Comparison of ENCODE assay signal across 11 cellular contexts in the genomic region with DNA sequence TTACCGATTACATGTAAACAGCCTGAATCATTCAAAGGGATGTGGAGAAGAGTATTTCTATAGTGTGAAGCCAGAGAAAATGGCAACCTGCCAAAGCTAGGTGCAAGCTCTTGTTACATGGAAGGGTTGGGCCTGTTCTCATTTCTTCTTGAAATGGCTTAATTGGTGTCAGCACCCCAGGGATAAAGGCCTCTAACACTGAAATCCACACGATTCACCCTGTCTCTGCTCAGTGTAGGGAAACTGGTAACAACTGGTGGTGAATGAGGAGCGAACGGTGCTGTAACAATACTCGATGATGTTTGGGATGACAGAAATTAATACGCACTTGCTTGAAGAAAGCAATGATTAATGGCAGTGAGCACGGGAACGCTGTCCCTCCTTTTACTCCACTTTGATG. TPM values are rescaled to one million over a fixed set of nuclear protein-coding genes. Genes with fewer than 3 reads are reported as not detected.
A peak's percentile ranks its signal among the peaks of the same experiment; 100 is the strongest.
DNase-seq lines count a peak whose midpoint lies in the region; TF ChIP-seq lines count a peak whose summit lies in the region.
"Had no signal": no experiment of that assay in that cellular context is flagged by ENCODE, and none has a peak within 500 bp of the region (broad histone marks: within the 10 kb centered on the region; RNA-seq: fewer than 3 reads in every experiment).

No MANE protein-coding gene starts in this region.

- H3K9me3 Mint-ChIP-seq in glutamatergic neuron (ENCODE audit: unreplicated experiment): no peaks in the 10 kb centered on the region
- H3K9me3 Mint-ChIP-seq: CD4-positive, CD25-positive, alpha-beta regulatory T cell; stimulated activated naive B cell treated with anti-CD40 and anti-IgM and Interleukin-4, amounts not matched to agents 10 μg/mL and 1 μg/mL and 100 μg/mL, for 72 hours had no signal

- TF ChIP-seq CTCF in RWPE1 (conservative IDR thresholded peaks at IDR 0.05; ENCODE audit: low read depth): no peak
- TF ChIP-seq CTCF in glutamatergic neuron (IDR thresholded peaks at IDR 0.05; ENCODE audit: partially characterized antibody, unreplicated experiment): no peak
- TF ChIP-seq CTCF in thyroid gland (IDR thresholded peaks at IDR 0.05): no peak
- no peak for TF ChIP-seq CTCF in esophagus muscularis mucosa (IDR thresholded peaks at IDR 0.05)

- no peak overlapping the region for H3K4me3 ChIP-seq in thyroid gland (replicated peaks in 1 of 3)
- H3K4me3 ChIP-seq in esophagus muscularis mucosa: peak overlapping the region in 1 of 4 donors; percentile 3
- H3K4me3 ChIP-seq: heart right ventricle had no signal

- CTCF ChIA-PET in RWPE1 (lab: Yijun Ruan, JAX): no interaction called here

- H3K4me3 Mint-ChIP-seq in glutamatergic neuron (ENCODE audit: unreplicated experiment): peak overlapping the region; percentile 59
- H3K4me3 Mint-ChIP-seq: CD4-positive, CD25-positive, alpha-beta regulatory T cell; stimulated activated naive B cell treated with anti-CD40 and anti-IgM and Interleukin-4, amounts not matched to agents 10 μg/mL and 1 μg/mL and 100 μg/mL, for 72 hours had no signal

- no peaks in the 10 kb centered on the region for H3K27me3 Mint-ChIP-seq in glutamatergic neuron (ENCODE audit: unreplicated experiment)
- H3K27me3 Mint-ChIP-seq: CD4-positive, CD25-positive, alpha-beta regulatory T cell; stimulated activated naive B cell treated with anti-CD40 and anti-IgM and Interleukin-4, amounts not matched to agents 10 μg/mL and 1 μg/mL and 100 μg/mL, for 72 hours had no signal

- intact Hi-C loops in thyroid gland (cut with DNase I) (no loop called here), esophagus muscularis mucosa (cut with DNase I) (no loop called here)

- H3K9me3 ChIP-seq in thyroid gland (no peaks in the 10 kb centered on the region), esophagus muscularis mucosa (no peaks in the 10 kb centered on the region)
- H3K9me3 ChIP-seq: heart right ventricle had no signal

- POLR2A ChIA-PET in RWPE1 (lab: Yijun Ruan, JAX; ENCODE audit: low non-redundant PET): no interaction called here

- H3K36me3 ChIP-seq in thyroid gland (no peaks in the 10 kb centered on the region), esophagus muscularis mucosa (no peaks in the 10 kb centered on the region)
- H3K36me3 ChIP-seq: heart right ventricle had no signal

- H3K4me1 Mint-ChIP-seq in glutamatergic neuron (ENCODE audit: low read depth, unreplicated experiment): peaks cover 43% of the 10 kb centered on the region

- H3K27ac Mint-ChIP-seq in glutamatergic neuron (ENCODE audit: unreplicated experiment): peak overlapping the region; percentile 57
- H3K27ac Mint-ChIP-seq: stimulated activated naive B cell treated with anti-CD40 and anti-IgM and Interleukin-4, amounts not matched to agents 10 μg/mL and 1 μg/mL and 100 μg/mL, for 72 hours had no signal

- 77 to 80% methylated on average over 8 of the region's 8 CpGs for WGBS in thyroid gland, 2 donors
- WGBS in esophagus muscularis mucosa: 42% methylated on average over 8 of the region's 8 CpGs

- TF ChIP-seq POLR2A in thyroid gland (IDR thresholded peaks at IDR 0.05) (no peak), esophagus muscularis mucosa (IDR thresholded peaks at IDR 0.05; ENCODE audit: low read depth) (no peak)

- TF ChIP-seq EP300 in esophagus muscularis mucosa (IDR thresholded peaks at IDR 0.05): no peak

- DNase-seq in DMS53 (lab: John Stamatoyannopoulos, UW): peak; percentile 65
- peak; percentile 75 for DNase-seq in NCI-H1436 treated with DMSO at 0.1 percent for 48 hours (lab: John Stamatoyannopoulos, UW)
- peak; percentile 50 for DNase-seq in RWPE1 (ENCODE audit: low spot score)
- peak; percentile 23 for DNase-seq in glutamatergic neuron
- DNase-seq in thyroid gland: no peak
- DNase-seq in activated CD4-positive, alpha-beta T cell treated with anti-CD3 and anti-CD28 coated beads for 48 hours: no peak
- no peak for DNase-seq in esophagus muscularis mucosa (ENCODE audit: extremely low spot score)
- DNase-seq in mesenteric fat pad (ENCODE audit: low spot score): no peak
- DNase-seq: CD4-positive, CD25-positive, alpha-beta regulatory T cell; heart right ventricle; stimulated activated naive B cell treated with anti-CD40 and anti-IgM and Interleukin-4, amounts not matched to agents 10 μg/mL and 1 μg/mL and 100 μg/mL, for 72 hours had no signal

- no peak overlapping the region for H3K27ac ChIP-seq in RWPE1
- no peak overlapping the region for H3K27ac ChIP-seq in thyroid gland
- peak overlapping the region in 2 of 4 donors; percentile 25 to 30 for H3K27ac ChIP-seq in esophagus muscularis mucosa (replicated peaks in 1 of 4)

- H3K27me3 ChIP-seq in thyroid gland (no peaks in the 10 kb centered on the region), esophagus muscularis mucosa (no peaks in the 10 kb centered on the region)
- H3K27me3 ChIP-seq: heart right ventricle had no signal

- H3K4me1 ChIP-seq in thyroid gland (peaks cover 18 to 36% of the 10 kb centered on the region in 2 donors), esophagus muscularis mucosa (peaks cover 31 to 60% (median 50%) of the 10 kb centered on the region in 4 donors)

- no peaks in the 10 kb centered on the region for H3K36me3 Mint-ChIP-seq in glutamatergic neuron (ENCODE audit: unreplicated experiment)
- H3K36me3 Mint-ChIP-seq: CD4-positive, CD25-positive, alpha-beta regulatory T cell had no signal

RNA-seq across cellular contexts. Expression of gene PBX3, which starts 16.2 kb away (rescaled TPM):
- total RNA-seq in glutamatergic neuron (ENCODE audit: unreplicated experiment) (51.2 TPM), thyroid gland (100 to 1,000 TPM in 1 of 4 donors, 10 to 100 TPM in 3; 68.5 to 108 (median 71.3) TPM), esophagus muscularis mucosa (10 to 100 TPM; 50.1 to 82.4 (median 54.3) TPM), mesenteric fat pad (28.8 TPM)

RNA-seq across cellular contexts. Expression of gene MAPKAP1, which starts 56.4 kb away (rescaled TPM):
- total RNA-seq in glutamatergic neuron (ENCODE audit: unreplicated experiment) (59.6 TPM), thyroid gland (100 to 1,000 TPM in 3 of 4 donors, 10 to 100 TPM in 1; 87.1 to 114 (median 111) TPM), esophagus muscularis mucosa (100 to 1,000 TPM in 1 of 4 donors, 10 to 100 TPM in 3; 84.3 to 103 (median 93.4) TPM), mesenteric fat pad (98.6 TPM)

Comparison
In these comparisons a context has a peak if more than half of its experiments do, and no peak if none do; other contexts are left out.
1. DNase-seq: peak in DMS53 (single experiment), NCI-H1436 treated with DMSO at 0.1 percent for 48 hours (single experiment), RWPE1 (single experiment) and glutamatergic neuron (single experiment); none in thyroid gland (0 of 2), activated CD4-positive, alpha-beta T cell treated with anti-CD3 and anti-CD28 coated beads for 48 hours (single experiment), esophagus muscularis mucosa (single experiment) and mesenteric fat pad (single experiment).